ENCODE assay signal across 16 cellular contexts in the genomic region with DNA sequence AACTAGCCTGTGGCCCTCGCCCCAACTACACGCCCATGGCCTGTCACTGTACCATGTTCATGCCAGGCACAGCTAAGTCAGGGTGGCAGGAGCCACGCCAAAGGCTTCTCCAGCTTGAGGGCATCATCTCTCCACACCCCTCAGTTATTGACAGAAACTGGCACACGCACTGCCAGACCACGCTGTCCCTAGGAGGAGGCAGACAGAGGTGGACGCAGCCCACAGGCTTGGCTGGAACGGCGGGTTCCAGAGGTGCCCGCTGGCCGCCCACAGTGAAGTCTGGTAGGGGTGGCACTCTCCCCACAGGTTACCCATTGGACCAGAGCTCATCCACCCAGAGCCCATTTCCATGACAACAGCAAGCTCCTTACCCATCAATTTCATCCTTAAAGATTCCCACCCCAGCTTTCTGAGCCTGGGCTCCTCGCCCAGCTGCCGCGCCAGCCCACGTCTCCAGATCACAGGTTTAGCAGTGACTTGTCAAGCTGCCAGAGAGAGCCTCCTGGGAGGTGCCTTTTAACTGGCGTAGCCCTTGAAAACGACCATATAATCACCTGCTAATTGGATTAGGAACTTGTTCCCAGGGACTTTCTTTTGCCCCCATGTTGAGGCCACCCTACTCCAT. TPM values are rescaled to one million over a fixed set of nuclear protein-coding genes. Genes with fewer than 3 reads are reported as not detected.
DNase-seq lines count a peak whose midpoint lies in the region; ATAC-seq, FAIRE-seq and TF ChIP-seq lines count a peak whose summit lies in the region.
"Had no signal": no experiment of that assay in that cellular context is flagged by ENCODE, and none has a peak within 500 bp of the region (broad histone marks: within the 10 kb centered on the region; RNA-seq: fewer than 3 reads in every experiment).

No MANE protein-coding gene starts in this region.

- 38 to 50% methylated on average over 8 to 16 of the region's 16 CpGs for WGBS in body of pancreas, 2 donors

- peaks cover 12% of the 10 kb centered on the region for H3K36me3 Mint-ChIP-seq in nephron progenitor cell (ENCODE audit: low read depth)
- H3K36me3 Mint-ChIP-seq in effector memory CD8-positive, alpha-beta T cell (ENCODE audit: insufficient read depth): peaks cover 3% of the 10 kb centered on the region

- FAIRE-seq in D721Med (lab: Jason Lieb, UNC): no peak
- FAIRE-seq: kidney had no signal

- no peaks in the 10 kb centered on the region for H3K9me3 ChIP-seq in body of pancreas
- H3K9me3 ChIP-seq: suprapubic skin had no signal

- no peaks in the 10 kb centered on the region for H3K27me3 ChIP-seq in body of pancreas
- H3K27me3 ChIP-seq: suprapubic skin had no signal

- peaks cover 54% of the 10 kb centered on the region for H3K27me3 Mint-ChIP-seq in nephron progenitor cell (ENCODE audit: low read depth, poor library complexity)
- no peaks in the 10 kb centered on the region for H3K27me3 Mint-ChIP-seq in effector memory CD8-positive, alpha-beta T cell
- H3K27me3 Mint-ChIP-seq: activated CD4-positive, alpha-beta T cell treated with anti-CD3 and anti-CD28 coated beads, Interleukin-2, amount 10 ng/mL, durations not matched to agents 24 days and 14 days; activated T-cell treated with anti-CD3 and anti-CD28 coated beads, Interleukin-2, amount 50 U/mL, for 24 hours had no signal

- TF ChIP-seq CTCF in D721Med (IDR thresholded peaks at IDR 0.05; ENCODE audit: insufficient read depth, missing control alignments) (no peak), body of pancreas (IDR thresholded peaks at IDR 0.05) (no peak), nephron progenitor cell (IDR thresholded peaks at IDR 0.05) (no peak)

- H3K27ac ChIP-seq in body of pancreas: no peak overlapping the region
- H3K27ac ChIP-seq: epithelial cell of prostate, suprapubic skin had no signal

- intact Hi-C loops in body of pancreas (cut with DNase I): no loop called here

- no peaks in the 10 kb centered on the region for H3K36me3 ChIP-seq in body of pancreas (replicated peaks in 1 of 2; ENCODE audit: insufficient read depth in 1 of 2, low read depth in 2 of 2)

- H3K4me1 ChIP-seq in body of pancreas: no peaks in the 10 kb centered on the region

- H3K4me1 Mint-ChIP-seq in nephron progenitor cell: no peaks in the 10 kb centered on the region
- H3K4me1 Mint-ChIP-seq in effector memory CD8-positive, alpha-beta T cell (ENCODE audit: low read depth in 2 of 2): peaks cover 8 to 9% of the 10 kb centered on the region in 2 donors
- H3K4me1 Mint-ChIP-seq: activated CD4-positive, alpha-beta T cell treated with anti-CD3 and anti-CD28 coated beads, Interleukin-2, amount 10 ng/mL, durations not matched to agents 24 days and 14 days had no signal

- no peak for TF ChIP-seq POLR2A in body of pancreas (IDR thresholded peaks at IDR 0.05)

- peak overlapping the region; percentile 77 for H3K27ac Mint-ChIP-seq in nephron progenitor cell
- H3K27ac Mint-ChIP-seq in effector memory CD8-positive, alpha-beta T cell: no peak overlapping the region
- H3K27ac Mint-ChIP-seq: activated CD4-positive, alpha-beta T cell treated with anti-CD3 and anti-CD28 coated beads, Interleukin-2, amount 10 ng/mL, durations not matched to agents 24 days and 14 days; activated T-cell treated with anti-CD3 and anti-CD28 coated beads, Interleukin-2, amount 50 U/mL, for 24 hours had no signal

- H3K9me3 Mint-ChIP-seq in nephron progenitor cell: peaks cover 13% of the 10 kb centered on the region
- H3K9me3 Mint-ChIP-seq in effector memory CD8-positive, alpha-beta T cell: no peaks in the 10 kb centered on the region
- H3K9me3 Mint-ChIP-seq: activated CD4-positive, alpha-beta T cell treated with anti-CD3 and anti-CD28 coated beads, Interleukin-2, amount 10 ng/mL, durations not matched to agents 24 days and 14 days; activated T-cell treated with anti-CD3 and anti-CD28 coated beads, Interleukin-2, amount 50 U/mL, for 24 hours had no signal

- no peak overlapping the region for H3K4me3 Mint-ChIP-seq in nephron progenitor cell
- H3K4me3 Mint-ChIP-seq in effector memory CD8-positive, alpha-beta T cell: no peak overlapping the region
- H3K4me3 Mint-ChIP-seq: activated CD4-positive, alpha-beta T cell treated with anti-CD3 and anti-CD28 coated beads, Interleukin-2, amount 10 ng/mL, durations not matched to agents 24 days and 14 days; activated T-cell treated with anti-CD3 and anti-CD28 coated beads, Interleukin-2, amount 50 U/mL, for 24 hours had no signal

- H3K4me3 ChIP-seq in body of pancreas: no peak overlapping the region
- H3K4me3 ChIP-seq: suprapubic skin had no signal

- peak; percentile 18 for ATAC-seq in body of pancreas
- ATAC-seq in effector memory CD8-positive, alpha-beta T cell (replicated peaks): no peak
- ATAC-seq in HG03280 (IDR thresholded peaks at IDR 0.05; ENCODE audit: unreplicated experiment): no peak
- ATAC-seq in HG03442 (IDR thresholded peaks at IDR 0.05; ENCODE audit: unreplicated experiment): no peak

- DNase-seq in D721Med (ENCODE audit: insufficient read length, low spot score) (peak; percentile 49), NCI-H2171 (lab: John Stamatoyannopoulos, UW) (peak; percentile 42), body of pancreas (peak in 1 of 4 donors; percentile 11), nephron progenitor cell (no peak)
- no peak for DNase-seq in effector memory CD8-positive, alpha-beta T cell
- DNase-seq in stimulated activated CD4-positive, alpha-beta T cell treated with anti-CD3 and anti-CD28 coated beads, Interleukin-1b, Interleukin-23, amount 100 ng/mL, for 48 hours: no peak
- DNase-seq: activated CD4-positive, alpha-beta T cell treated with anti-CD3 and anti-CD28 coated beads, Interleukin-2, amount 10 ng/mL, durations not matched to agents 24 days and 14 days; activated T-cell treated with anti-CD3 and anti-CD28 coated beads, Interleukin-2, amount 50 U/mL, for 24 hours; kidney; NCI-H345 had no signal

RNA-seq across cellular contexts. Expression of a gene that starts 27.9 kb away (rescaled TPM):
- 1 to 10 TPM in 1 of 2 donors, not detected in 1; 1.3 TPM for total RNA-seq in body of pancreas
- total RNA-seq: activated CD4-positive, alpha-beta T cell treated with anti-CD3 and anti-CD28 coated beads, Interleukin-2, amount 10 ng/mL, durations not matched to agents 24 days and 14 days; glomerular endothelial cell; kidney; T-helper 2 cell treated with Interferon-gamma antibody and Interleukin-4, amounts not matched to agents 100 ng/mL and 5 ng/mL, for 36 hours had no signal

RNA-seq across cellular contexts. Expression of a gene that starts 28.1 kb away (rescaled TPM):
- 10 to 100 TPM; 41.8 to 46.5 TPM for total RNA-seq in body of pancreas

Comparison
In these comparisons a context has a peak if more than half of its experiments do, and no peak if none do; other contexts are left out.
1. DNase-seq: peak in D721Med (single experiment) and NCI-H2171 (single experiment); none in nephron progenitor cell (single experiment), effector memory CD8-positive, alpha-beta T cell (0 of 3) and stimulated activated CD4-positive, alpha-beta T cell treated with anti-CD3 and anti-CD28 coated beads, Interleukin-1b, Interleukin-23, amount 100 ng/mL, for 48 hours (single experiment).